ENCODE assay signal across 8 cellular contexts in the genomic region with DNA sequence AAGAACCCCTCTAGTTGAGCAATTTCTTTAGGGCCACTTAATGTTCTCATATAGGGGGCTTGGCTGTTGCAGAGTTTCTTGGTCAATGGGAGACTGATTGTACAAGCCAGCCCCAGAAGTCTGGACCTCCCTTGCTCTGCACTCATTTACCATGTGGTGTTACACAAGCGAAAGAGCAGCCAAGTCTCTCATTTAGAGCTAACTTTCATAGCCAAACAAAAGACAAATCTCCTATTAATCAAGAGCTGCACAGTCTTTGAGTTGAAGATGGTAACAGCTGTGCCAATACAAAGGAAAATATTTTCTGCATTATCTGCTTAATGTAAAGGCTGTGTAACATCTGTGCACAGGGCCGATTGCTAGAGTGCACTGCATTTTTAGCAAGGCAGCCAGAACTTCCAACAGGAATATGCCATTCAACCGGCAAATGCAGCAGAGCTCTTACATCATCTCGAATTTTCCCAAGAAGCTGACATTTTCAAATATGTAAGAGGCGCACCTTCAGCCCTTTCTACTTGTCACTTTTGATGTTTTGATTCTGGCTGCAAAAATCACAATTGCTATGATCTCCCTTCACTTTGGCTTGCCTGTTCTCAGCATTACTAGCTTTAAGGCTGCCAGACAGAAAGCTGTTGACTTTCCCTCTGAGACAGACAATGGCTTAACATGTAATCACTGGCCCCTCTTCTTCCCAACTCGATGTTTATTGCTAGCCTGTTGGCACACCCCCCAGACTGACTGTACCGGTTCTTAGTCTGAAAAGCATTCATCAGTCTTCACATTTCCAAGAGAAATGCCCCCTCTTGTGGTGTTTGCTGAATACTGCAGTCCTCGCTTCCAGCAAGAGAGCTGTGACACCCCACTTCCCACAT.
A peak's percentile ranks its signal among the peaks of the same experiment; 100 is the strongest.
DNase-seq lines count a peak whose midpoint lies in the region; ATAC-seq and TF ChIP-seq lines count a peak whose summit lies in the region.

No MANE protein-coding gene starts in this region.

- ATAC-seq in GM19452 (IDR thresholded peaks at IDR 0.05; ENCODE audit: unreplicated experiment) (peak; percentile 94), HG03558 (IDR thresholded peaks at IDR 0.05; ENCODE audit: extremely low read depth, unreplicated experiment) (peak; percentile 94)
- peak; percentile 89 for ATAC-seq in effector memory CD8-positive, alpha-beta T cell (replicated peaks)

- POLR2A ChIA-PET in activated CD4-positive, alpha-beta memory T cell treated with anti-CD3 and anti-CD28 coated beads, Interleukin-2, amount 10 ng/mL, durations not matched to agents 7 days and 5 days (lab: Charles Lee), result interaction anchor here (0.6 to 1.9 kb wide), 10 partner anchors 14 to 660 kb away, joined by 3 to 9 read pairs (median 4); a partner anchor contains a TSS

- H3K27ac Mint-ChIP-seq in activated CD4-positive, alpha-beta memory T cell treated with anti-CD3 and anti-CD28 coated beads, Interleukin-2, amount 10 ng/mL, durations not matched to agents 7 days and 5 days, result no peak overlapping the region
- no peak overlapping the region for H3K27ac Mint-ChIP-seq in effector memory CD8-positive, alpha-beta T cell
- H3K27ac Mint-ChIP-seq in mesothelial cell of epicardium, result peak overlapping the region; percentile 79

- peaks cover 2% of the 10 kb centered on the region for H3K27me3 Mint-ChIP-seq in activated CD4-positive, alpha-beta memory T cell treated with anti-CD3 and anti-CD28 coated beads, Interleukin-2, amount 10 ng/mL, durations not matched to agents 7 days and 5 days
- H3K27me3 Mint-ChIP-seq in effector memory CD8-positive, alpha-beta T cell, result no peaks in the 10 kb centered on the region
- no peaks in the 10 kb centered on the region for H3K27me3 Mint-ChIP-seq in mesothelial cell of epicardium (ENCODE audit: low read depth)

- H3K9me3 Mint-ChIP-seq in activated CD4-positive, alpha-beta memory T cell treated with anti-CD3 and anti-CD28 coated beads, Interleukin-2, amount 10 ng/mL, durations not matched to agents 7 days and 5 days, result no peaks in the 10 kb centered on the region
- H3K9me3 Mint-ChIP-seq in effector memory CD8-positive, alpha-beta T cell, result no peaks in the 10 kb centered on the region
- no peaks in the 10 kb centered on the region for H3K9me3 Mint-ChIP-seq in mesothelial cell of epicardium

- H3K4me1 Mint-ChIP-seq in activated CD4-positive, alpha-beta memory T cell treated with anti-CD3 and anti-CD28 coated beads, Interleukin-2, amount 10 ng/mL, durations not matched to agents 7 days and 5 days, result peaks cover 15% of the 10 kb centered on the region
- H3K4me1 Mint-ChIP-seq in effector memory CD8-positive, alpha-beta T cell (ENCODE audit: low read depth in 2 of 2), result peaks cover 4 to 5% of the 10 kb centered on the region in 2 donors
- H3K4me1 Mint-ChIP-seq in mesothelial cell of epicardium, result peaks cover 35% of the 10 kb centered on the region

- CTCF ChIA-PET in activated CD4-positive, alpha-beta memory T cell treated with anti-CD3 and anti-CD28 coated beads, Interleukin-2, amount 10 ng/mL, durations not matched to agents 7 days and 5 days (lab: Charles Lee), result interaction anchor here (0.5 to 4.0 kb wide), 56 partner anchors 9 to 1070 kb away, joined by 3 to 37 read pairs (median 4); no protein-coding TSS in a partner anchor

- no peaks in the 10 kb centered on the region for H3K36me3 Mint-ChIP-seq in activated CD4-positive, alpha-beta memory T cell treated with anti-CD3 and anti-CD28 coated beads, Interleukin-2, amount 10 ng/mL, durations not matched to agents 7 days and 5 days (ENCODE audit: low read depth)
- no peaks in the 10 kb centered on the region for H3K36me3 Mint-ChIP-seq in effector memory CD8-positive, alpha-beta T cell (ENCODE audit: insufficient read depth)
- H3K36me3 Mint-ChIP-seq in mesothelial cell of epicardium, result no peaks in the 10 kb centered on the region

- DNase-seq in COLO668 (lab: John Stamatoyannopoulos, UW; ENCODE audit: unreplicated experiment) (peak; percentile 57), NCI-H748 treated with DMSO at 0.1 percent for 48 hours (lab: John Stamatoyannopoulos, UW) (peak; percentile 89), mesothelial cell of epicardium (ENCODE audit: low spot score in 2 of 2, unreplicated experiment in 2 of 2) (peak; percentile 37 to 75)
- DNase-seq in activated CD4-positive, alpha-beta memory T cell treated with anti-CD3 and anti-CD28 coated beads, Interleukin-2, amount 10 ng/mL, durations not matched to agents 7 days and 5 days, result peak; percentile 68
- DNase-seq in effector memory CD8-positive, alpha-beta T cell, result peak; percentile 54 to 70 (median 58)
- peak; percentile 29 to 34 for DNase-seq in stimulated activated CD8-positive, alpha-beta memory T cell treated with anti-CD3 and anti-CD28 coated beads, Interleukin-15, amount 100 ng/mL, for 48 hours (ENCODE audit: low read depth in 2 of 2)

- TF ChIP-seq CTCF in mesothelial cell of epicardium (IDR thresholded peaks at IDR 0.05; ENCODE audit: unreplicated experiment), result peak; percentile 80

- no peak overlapping the region for H3K4me3 Mint-ChIP-seq in activated CD4-positive, alpha-beta memory T cell treated with anti-CD3 and anti-CD28 coated beads, Interleukin-2, amount 10 ng/mL, durations not matched to agents 7 days and 5 days
- no peak overlapping the region for H3K4me3 Mint-ChIP-seq in effector memory CD8-positive, alpha-beta T cell
- peak overlapping the region; percentile 42 for H3K4me3 Mint-ChIP-seq in mesothelial cell of epicardium

Comparison
In these comparisons a context has a peak if more than half of its experiments do, and no peak if none do; other contexts are left out.
1. Peak in every context shown above with its lines: DNase-seq and ATAC-seq.
2. DNase-seq: peak in every context shown above with its lines; median percentile 89 in NCI-H748 treated with DMSO at 0.1 percent for 48 hours; 68 in activated CD4-positive, alpha-beta memory T cell treated with anti-CD3 and anti-CD28 coated beads, Interleukin-2, amount 10 ng/mL, durations not matched to agents 7 days and 5 days; 58 in effector memory CD8-positive, alpha-beta T cell; 57 in COLO668; 56 in mesothelial cell of epicardium; 32 in stimulated activated CD8-positive, alpha-beta memory T cell treated with anti-CD3 and anti-CD28 coated beads, Interleukin-15, amount 100 ng/mL, for 48 hours.